In the genomic region with DNA sequence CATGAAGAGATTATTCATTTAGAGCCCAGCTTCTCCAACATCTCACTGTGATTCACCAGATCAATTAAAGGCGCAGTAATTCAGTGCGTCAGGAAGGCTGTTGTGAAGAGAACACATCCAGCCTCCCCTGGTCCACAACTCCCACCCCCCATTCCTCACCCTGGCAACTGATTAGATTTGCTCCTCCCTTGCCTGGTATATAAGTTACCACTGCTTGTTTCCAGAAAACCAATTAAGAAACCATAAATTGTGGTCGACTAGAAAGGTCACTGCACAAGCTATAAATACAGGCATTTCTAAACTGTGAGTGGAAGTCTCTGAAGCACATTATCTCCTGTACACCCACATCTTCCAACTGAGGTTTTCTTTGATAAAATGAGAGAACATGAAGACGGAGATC, we compare ENCODE assay signal across 21 cellular contexts. TPM values are rescaled to one million over a fixed set of nuclear protein-coding genes. Genes with fewer than 3 reads are reported as not detected.
DNase-seq lines count a peak whose midpoint lies in the region; FAIRE-seq and TF ChIP-seq lines count a peak whose summit lies in the region.
"Had no signal": no experiment of that assay in that cellular context is flagged by ENCODE, and none has a peak within 500 bp of the region (broad histone marks: within the 10 kb centered on the region; RNA-seq: fewer than 3 reads in every experiment).

No MANE protein-coding gene starts in this region.

- POLR2A ChIA-PET in HEK293 (lab: Yijun Ruan, JAX) = no interaction called here

- peak; percentile 18 for DNase-seq in OCI-M1 (lab: John Stamatoyannopoulos, UW)
- peak; percentile 29 for DNase-seq in foreskin melanocyte
- DNase-seq in osteoblast (ENCODE audit: insufficient read length, low spot score, missing footprints) = peak; percentile 84
- DNase-seq in iPS-NIHi7 (ENCODE audit: extremely low spot score) = no peak
- no peak for DNase-seq in foreskin fibroblast
- no peak for DNase-seq in mesendoderm
- DNase-seq in urothelium cell line (ENCODE audit: low spot score) = no peak
- DNase-seq: activated CD4-positive, alpha-beta T cell treated with anti-CD3 and anti-CD28 coated beads, Interleukin-2, amount 50 U/mL, for 1 hour; activated CD8-positive, alpha-beta memory T cell treated with anti-CD3 and anti-CD28 coated beads, Interleukin-2, amount 50 U/mL, for 4 hours; caudate nucleus; glutamatergic neuron; NCI-H1105; NCI-H2029; NCI-H526; occipital lobe; stimulated activated CD4-positive, alpha-beta T cell treated with anti-CD3 and anti-CD28 coated beads, Interleukin-12 subunit alpha, Interleukin-12 subunit beta, amount 100 ng/mL, for 4 hours; stimulated activated CD4-positive, alpha-beta T cell treated with anti-CD3 and anti-CD28 coated beads, Interleukin-4, amount 100 ng/mL, for 24 hours; T1000; thyroid gland had no signal

- no peak overlapping the region for H3K9ac ChIP-seq in mesendoderm (ENCODE audit: low read length)

- no peaks in the 10 kb centered on the region for H3K79me1 ChIP-seq in mesendoderm (ENCODE audit: low read length)

- H3K4me1 ChIP-seq in HEK293 (ENCODE audit: control insufficient read depth, insufficient read depth, low read length) = peaks cover 7% of the 10 kb centered on the region; the same call in 1 of the 2 replicates
- no peaks in the 10 kb centered on the region for H3K4me1 ChIP-seq in osteoblast (ENCODE audit: insufficient read depth, low read length)
- H3K4me1 ChIP-seq in mesendoderm (ENCODE audit: control insufficient read depth, low read depth, low read length) = peaks cover 2% of the 10 kb centered on the region

- H2BK120ac ChIP-seq in mesendoderm (ENCODE audit: low read depth, low read length) = no peak overlapping the region

- no peak overlapping the region for H4K8ac ChIP-seq in mesendoderm (ENCODE audit: low read depth, low read length)

- WGBS in mesendoderm (ENCODE audit: extremely low coverage, insufficient coverage, low lambda C conversion rate) = no CpG with 5 or more reads among the region's 4 CpGs

- H3K18ac ChIP-seq in mesendoderm (ENCODE audit: low read length) = no peak overlapping the region

- H2BK5ac ChIP-seq in mesendoderm (ENCODE audit: low read length) = no peak overlapping the region

- H3K9me3 ChIP-seq in HEK293 (ENCODE audit: control insufficient read depth, insufficient read depth, low read depth, low read length) (no peaks in the 10 kb centered on the region), osteoblast (ENCODE audit: low read depth, low read length) (no peaks in the 10 kb centered on the region)
- H3K9me3 ChIP-seq: thyroid gland had no signal

- no peaks in the 10 kb centered on the region for H4K20me1 ChIP-seq in osteoblast (ENCODE audit: insufficient read depth, low read length)

- no peak overlapping the region for H2AK5ac ChIP-seq in mesendoderm (ENCODE audit: low read length)

- TF ChIP-seq CTCF in HEK293 (tag by site-specific recombination; IDR thresholded peaks at IDR 0.05) = no peak
- no peak for TF ChIP-seq CTCF in osteoblast (IDR thresholded peaks at IDR 0.05; ENCODE audit: extremely low read depth, low read depth, low read length)
- no peak for TF ChIP-seq CTCF in foreskin fibroblast (IDR thresholded peaks at IDR 0.05; ENCODE audit: low read depth, low read length)

- H3K27me3 ChIP-seq in osteoblast (ENCODE audit: insufficient read depth, low read length) (peaks cover 49% of the 10 kb centered on the region), mesendoderm (ENCODE audit: insufficient read depth, low read length, poor library complexity) (no peaks in the 10 kb centered on the region)
- H3K27me3 ChIP-seq: thyroid gland had no signal

- no peaks in the 10 kb centered on the region for H3K79me2 ChIP-seq in osteoblast (ENCODE audit: insufficient read depth, low read length)
- H3K79me2 ChIP-seq in mesendoderm (ENCODE audit: control insufficient read depth, insufficient read depth, low read length) = no peaks in the 10 kb centered on the region

- H3K4me2 ChIP-seq in osteoblast (ENCODE audit: insufficient read depth, low read length) (peak overlapping the region; percentile 30), mesendoderm (ENCODE audit: low read length) (no peak overlapping the region)

- FAIRE-seq in urothelium cell line (lab: Jason Lieb, UNC) = no peak

- no peak overlapping the region for H4K5ac ChIP-seq in mesendoderm (ENCODE audit: low read length)

- no peak overlapping the region for H3K23ac ChIP-seq in mesendoderm (ENCODE audit: low read length)

- no peak overlapping the region for H2BK15ac ChIP-seq in mesendoderm (replicated peaks; ENCODE audit: low read depth)

- no peak overlapping the region for H3K4ac ChIP-seq in mesendoderm (ENCODE audit: low read depth, low read length)

- H3K4me3 ChIP-seq in HEK293 (ENCODE audit: low read depth, low read length) = no peak overlapping the region
- H3K4me3 ChIP-seq in osteoblast (ENCODE audit: insufficient read depth, low read length) = no peak overlapping the region
- no peak overlapping the region for H3K4me3 ChIP-seq in foreskin fibroblast (ENCODE audit: low read depth in 1 of 2, low read length in 2 of 2)
- no peak overlapping the region for H3K4me3 ChIP-seq in mesendoderm (ENCODE audit: low read length)
- H3K4me3 ChIP-seq: thyroid gland had no signal

- H3K27ac ChIP-seq in HEK293 (ENCODE audit: extremely low read depth, low read depth, low read length) (no peak overlapping the region), osteoblast (ENCODE audit: low read depth, low read length) (no peak overlapping the region), mesendoderm (ENCODE audit: low read depth, low read length) (no peak overlapping the region)
- H3K27ac ChIP-seq: thyroid gland had no signal

- CTCF ChIA-PET in HEK293 (lab: Yijun Ruan, JAX) = interaction anchor here (1.1 to 2.0 kb wide), 3 partner anchors 25 to 79 kb away, joined by 7 to 9 read pairs (median 9); no protein-coding TSS in a partner anchor

- H3K56ac ChIP-seq in mesendoderm (ENCODE audit: low read length) = no peak overlapping the region

- no peaks in the 10 kb centered on the region for H3K36me3 ChIP-seq in HEK293 (ENCODE audit: control insufficient read depth in 2 of 2, insufficient read depth in 1 of 2, low read length in 2 of 2)
- no peaks in the 10 kb centered on the region for H3K36me3 ChIP-seq in osteoblast (ENCODE audit: insufficient read depth, low read length)
- H3K36me3 ChIP-seq in mesendoderm (ENCODE audit: control insufficient read depth, insufficient read depth, low read length) = no peaks in the 10 kb centered on the region
- H3K36me3 ChIP-seq: thyroid gland had no signal

- H2AFZ ChIP-seq in osteoblast (ENCODE audit: low read length) = no peak overlapping the region

TF ChIP-seq in HEK293, 187 proteins besides CTCF, POLR2A, EP300 and RAD21 (continues in another document):
- peak; percentile 79 for TF ChIP-seq EGR2 (tag by site-specific recombination; IDR thresholded peaks at IDR 0.05; ENCODE audit: low read depth)
- no peak for TF ChIP-seq IKZF3 (tag by site-specific recombination; IDR thresholded peaks at IDR 0.05)
- no peak for TF ChIP-seq ZSCAN23 (tag by site-specific recombination; IDR thresholded peaks at IDR 0.05)
- 0 out of 2 replicates have a peak, but pooled peaks have one; percentile 16 for TF ChIP-seq ZNF394 (tag by site-specific recombination; IDR thresholded peaks at IDR 0.05; ENCODE audit: borderline replicate concordance)
- no peak for TF ChIP-seq ZNF776 (tag by site-specific recombination; IDR thresholded peaks at IDR 0.05; ENCODE audit: borderline replicate concordance)
- no peak for TF ChIP-seq ZNF184 (tag by site-specific recombination; IDR thresholded peaks at IDR 0.05)
- no peak for TF ChIP-seq ZNF571 (tag by site-specific recombination; IDR thresholded peaks at IDR 0.05)
- 0 out of 2 replicates have a peak, but pooled peaks have one; percentile 15 for TF ChIP-seq ZXDB (tag by site-specific recombination; IDR thresholded peaks at IDR 0.05)
- no peak for TF ChIP-seq ZNF677 (tag by site-specific recombination; IDR thresholded peaks at IDR 0.05)
- peak; percentile 59; the same call in 1 of the 2 replicates for TF ChIP-seq ZNF843 (tag by site-specific recombination; IDR thresholded peaks at IDR 0.05)
- TF ChIP-seq, protein P1, sequence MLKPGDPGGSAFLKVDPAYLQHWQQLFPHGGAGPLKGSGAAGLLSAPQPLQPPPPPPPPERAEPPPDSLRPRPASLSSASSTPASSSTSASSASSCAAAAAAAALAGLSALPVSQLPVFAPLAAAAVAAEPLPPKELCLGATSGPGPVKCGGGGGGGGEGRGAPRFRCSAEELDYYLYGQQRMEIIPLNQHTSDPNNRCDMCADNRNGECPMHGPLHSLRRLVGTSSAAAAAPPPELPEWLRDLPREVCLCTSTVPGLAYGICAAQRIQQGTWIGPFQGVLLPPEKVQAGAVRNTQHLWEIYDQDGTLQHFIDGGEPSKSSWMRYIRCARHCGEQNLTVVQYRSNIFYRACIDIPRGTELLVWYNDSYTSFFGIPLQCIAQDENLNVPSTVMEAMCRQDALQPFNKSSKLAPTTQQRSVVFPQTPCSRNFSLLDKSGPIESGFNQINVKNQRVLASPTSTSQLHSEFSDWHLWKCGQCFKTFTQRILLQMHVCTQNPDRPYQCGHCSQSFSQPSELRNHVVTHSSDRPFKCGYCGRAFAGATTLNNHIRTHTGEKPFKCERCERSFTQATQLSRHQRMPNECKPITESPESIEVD (tag by site-specific recombination; IDR thresholded peaks at IDR 0.05) = peak; percentile 56
- TF ChIP-seq ZNF521 (tag by site-specific recombination; IDR thresholded peaks at IDR 0.05) = no peak
- peak; percentile 37; the same call in 1 of the 2 replicates for TF ChIP-seq FEZF1 (tag by site-specific recombination; IDR thresholded peaks at IDR 0.05)
- TF ChIP-seq ZEB2 (tag by site-specific recombination; IDR thresholded peaks at IDR 0.05) = 0 out of 2 replicates have a peak, but pooled peaks have one; percentile 41
- no peak for TF ChIP-seq ZNF76 (tag by site-specific recombination; IDR thresholded peaks at IDR 0.05; ENCODE audit: borderline replicate concordance, low read depth)
- TF ChIP-seq ZNF747 (tag by site-specific recombination; IDR thresholded peaks at IDR 0.05) = no peak

RNA-seq across cellular contexts. Expression of a gene that starts 41.9 kb away (rescaled TPM):
- not detected in 2 replicates for total RNA-seq in osteoblast
- 0.03 TPM for polyA plus RNA-seq in mesendoderm (2013, experiment 1 of 2)
- 0.04 TPM for polyA plus RNA-seq in mesendoderm (2013, experiment 2 of 2)
- polyA plus RNA-seq: CD14-positive monocyte had no signal

Comparison
In these comparisons a context has a peak if more than half of its experiments do, and no peak if none do; other contexts are left out.
1. DNase-seq: peak in OCI-M1 (single experiment), foreskin melanocyte (single experiment) and osteoblast (single experiment); none in iPS-NIHi7 (single experiment), foreskin fibroblast (0 of 2), mesendoderm (single experiment) and urothelium cell line (single experiment).